16 cellular contexts compared by ENCODE assay signal in the genomic region with DNA sequence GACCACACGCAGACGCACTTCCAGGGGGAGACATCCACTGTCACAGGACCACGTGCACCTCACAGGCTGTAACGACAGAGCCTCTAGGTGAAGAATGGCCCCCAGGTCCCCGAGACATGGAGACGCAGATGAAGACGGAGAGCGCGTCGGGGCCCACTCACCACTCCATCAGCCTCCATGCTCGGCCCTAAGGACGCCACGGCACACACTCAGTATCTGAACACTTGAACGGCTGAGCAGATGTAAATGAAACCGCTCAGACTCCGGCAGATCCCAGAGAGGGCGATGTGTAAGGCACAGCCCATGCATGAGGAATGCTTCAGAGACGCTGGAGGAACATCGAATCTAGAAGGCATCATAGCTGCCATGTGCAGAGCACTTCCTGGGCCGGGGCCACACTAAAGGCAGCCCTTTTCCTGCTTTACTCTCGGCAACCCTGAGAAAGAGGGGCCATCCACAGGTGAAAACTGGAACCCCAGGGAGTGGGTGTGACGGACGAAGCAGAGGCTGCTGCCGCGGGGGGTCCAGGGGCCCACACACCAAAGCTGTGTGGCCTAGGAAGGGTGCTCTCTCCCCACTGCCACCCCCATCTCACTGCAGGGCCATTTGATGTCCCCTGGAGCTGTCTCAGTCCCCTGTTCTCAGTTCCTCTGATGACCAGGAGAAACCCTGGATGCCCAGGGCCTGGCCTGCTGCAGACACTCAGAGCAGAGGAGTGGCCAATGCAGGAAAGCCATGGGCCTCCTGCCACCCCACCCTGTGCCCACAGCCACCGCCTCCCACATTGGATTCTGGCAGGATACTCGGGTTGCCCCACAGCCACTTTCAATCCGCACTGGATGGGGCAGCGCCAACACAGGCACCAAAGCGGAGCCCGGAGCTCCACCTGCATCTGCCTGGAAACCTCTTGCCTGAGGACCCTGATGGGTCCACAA.
"Had no signal": no experiment of that assay in that cellular context is flagged by ENCODE, and none has a peak within 500 bp of the region (broad histone marks: within the 10 kb centered on the region; RNA-seq: fewer than 3 reads in every experiment).

No MANE protein-coding gene starts in this region.

- H3K27me3 Mint-ChIP-seq: activated naive CD8-positive, alpha-beta T cell; activated T-helper 17 cell treated with anti-CD3 and anti-CD28 coated beads, Interleukin-2, amount 50 U/mL, for 72 hours; progenitor cell of endocrine pancreas; stimulated activated naive CD8-positive, alpha-beta T cell treated with anti-CD3 and anti-CD28 coated beads, Interleukin-15, amount 100 ng/mL, for 72 hours; T-cell had no signal

- ATAC-seq: activated T-helper 17 cell treated with anti-CD3 and anti-CD28 coated beads, Interleukin-2, amount 50 U/mL, for 72 hours; natural killer cell had no signal

- H3K36me3 ChIP-seq: breast epithelium, uterus had no signal

- H3K27ac ChIP-seq: breast epithelium, sigmoid colon, uterus had no signal

- H3K27me3 ChIP-seq: breast epithelium, sigmoid colon, uterus had no signal

- DNase-seq: activated CD4-positive, alpha-beta T cell treated with anti-CD3 and anti-CD28 coated beads for 48 hours; activated T-cell treated with anti-CD3 and anti-CD28 coated beads for 4 hours; foreskin melanocyte; natural killer cell; nucleus accumbens; sigmoid colon; stimulated activated CD4-positive, alpha-beta T cell treated with anti-CD3 and anti-CD28 coated beads, Interleukin-2, amount 100 ng/mL, for 48 hours; stimulated activated naive CD8-positive, alpha-beta T cell treated with anti-CD3 and anti-CD28 coated beads, Interleukin-15, amount 100 ng/mL, for 72 hours; T-cell; uterus had no signal

- FAIRE-seq: keratinocyte had no signal

- H3K4me3 Mint-ChIP-seq: activated naive CD8-positive, alpha-beta T cell; activated T-helper 17 cell treated with anti-CD3 and anti-CD28 coated beads, Interleukin-2, amount 50 U/mL, for 72 hours; natural killer cell; stimulated activated naive CD8-positive, alpha-beta T cell treated with anti-CD3 and anti-CD28 coated beads, Interleukin-15, amount 100 ng/mL, for 72 hours; T-cell; WTC11 had no signal

- H3K27ac Mint-ChIP-seq: activated naive CD8-positive, alpha-beta T cell; activated T-helper 17 cell treated with anti-CD3 and anti-CD28 coated beads, Interleukin-2, amount 50 U/mL, for 72 hours; natural killer cell; progenitor cell of endocrine pancreas; T-cell; WTC11 had no signal

- H3K4me3 ChIP-seq: breast epithelium, sigmoid colon, uterus had no signal

- H3K4me1 ChIP-seq: breast epithelium, sigmoid colon, uterus had no signal

- H3K9me3 Mint-ChIP-seq: activated T-helper 17 cell treated with anti-CD3 and anti-CD28 coated beads, Interleukin-2, amount 50 U/mL, for 72 hours; natural killer cell; stimulated activated naive CD8-positive, alpha-beta T cell treated with anti-CD3 and anti-CD28 coated beads, Interleukin-15, amount 100 ng/mL, for 72 hours; T-cell had no signal

- H3K9me3 ChIP-seq: breast epithelium, sigmoid colon, uterus had no signal
